In the genomic region with DNA sequence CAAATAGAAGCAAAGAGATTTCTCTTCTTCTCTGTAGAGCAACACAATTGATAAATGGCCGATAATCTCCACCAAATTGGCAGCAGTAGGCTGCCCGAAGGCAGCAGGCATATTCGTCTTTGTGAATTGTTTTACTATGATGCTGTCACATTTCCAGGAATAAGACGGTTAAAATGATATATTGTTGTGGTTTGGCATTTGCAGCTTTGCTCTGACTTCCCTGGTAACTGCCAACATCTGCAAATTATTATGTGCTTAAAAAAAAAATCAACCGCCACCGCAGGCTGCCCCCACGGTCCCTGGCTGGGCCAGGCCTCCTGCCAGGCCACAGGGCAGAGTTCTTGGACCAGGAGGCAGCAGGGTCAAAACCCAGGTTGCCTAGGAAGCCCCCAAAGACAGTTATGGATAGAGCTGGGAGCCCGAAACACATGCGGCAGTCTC, we compare ENCODE assay signal across 10 cellular contexts.
DNase-seq lines count a peak whose midpoint lies in the region; ATAC-seq lines count a peak whose summit lies in the region.
"Had no signal": no experiment of that assay in that cellular context is flagged by ENCODE, and none has a peak within 500 bp of the region (broad histone marks: within the 10 kb centered on the region; RNA-seq: fewer than 3 reads in every experiment).

No MANE protein-coding gene starts in this region.

- peaks cover 0 to 10% of the 10 kb centered on the region in 2 donors for H3K9me3 Mint-ChIP-seq in activated naive CD4-positive, alpha-beta T cell treated with anti-CD3 and anti-CD28 coated beads, Interleukin-2, amount 50 U/mL, for 72 hours
- no peaks in the 10 kb centered on the region for H3K9me3 Mint-ChIP-seq in activated naive CD8-positive, alpha-beta T cell (ENCODE audit: low read depth)
- H3K9me3 Mint-ChIP-seq: memory B cell had no signal

- no peaks in the 10 kb centered on the region for H3K36me3 ChIP-seq in aorta (ENCODE audit: control insufficient read depth in 1 of 2, insufficient read depth in 2 of 2, low read length in 1 of 2)
- H3K36me3 ChIP-seq: SJCRH30 had no signal

- H3K27me3 Mint-ChIP-seq in activated naive CD8-positive, alpha-beta T cell: peaks cover 30% of the 10 kb centered on the region

- WGBS in aorta, 2 donors: 3 to 5% methylated on average over 9 of the region's 9 CpGs

- H3K36me3 Mint-ChIP-seq in activated naive CD4-positive, alpha-beta T cell treated with anti-CD3 and anti-CD28 coated beads, Interleukin-2, amount 50 U/mL, for 72 hours: peaks cover 6 to 14% of the 10 kb centered on the region in 2 donors
- no peaks in the 10 kb centered on the region for H3K36me3 Mint-ChIP-seq in activated naive CD8-positive, alpha-beta T cell

- intact Hi-C loops in aorta (cut with DNase I): no loop called here

- H3K4me1 ChIP-seq in aorta (ENCODE audit: control insufficient read depth in 1 of 2, insufficient read depth in 2 of 2, low read length in 2 of 2): peaks cover 2 to 4% of the 10 kb centered on the region in 2 donors

- H3K27ac ChIP-seq in aorta (ENCODE audit: low read depth in 1 of 2, low read length in 2 of 2): peak overlapping the region in 1 of 2 donors; percentile 77
- H3K27ac ChIP-seq: SJCRH30 had no signal

- peak in 1 of 2 donors; percentile 13 for DNase-seq in activated naive CD4-positive, alpha-beta T cell treated with anti-CD3 and anti-CD28 coated beads, Interleukin-2, amount 50 U/mL, for 72 hours (ENCODE audit: low spot score in 2 of 2)
- DNase-seq in activated naive CD4-positive, alpha-beta T cell (lab: John Stamatoyannopoulos, UW): no peak
- no peak for DNase-seq in left lobe of liver (ENCODE audit: low spot score)
- DNase-seq in aorta: peak in 1 of 2 donors; percentile 62
- DNase-seq in activated gamma-delta T cell (lab: John Stamatoyannopoulos, UW): no peak
- DNase-seq in NCI-H146 treated with DMSO at 0.1 percent for 48 hours (lab: John Stamatoyannopoulos, UW; ENCODE audit: unreplicated experiment): no peak

- peak; percentile 61 to 67 for ATAC-seq in activated naive CD4-positive, alpha-beta T cell treated with anti-CD3 and anti-CD28 coated beads, Interleukin-2, amount 50 U/mL, for 72 hours
- ATAC-seq in left lobe of liver (peak; percentile 39), aorta (ENCODE audit: low FRiP score) (peak; percentile 52), GM18867 (IDR thresholded peaks at IDR 0.05; ENCODE audit: unreplicated experiment) (no peak)

- peak overlapping the region; percentile 65 to 90 for H3K27ac Mint-ChIP-seq in activated naive CD4-positive, alpha-beta T cell treated with anti-CD3 and anti-CD28 coated beads, Interleukin-2, amount 50 U/mL, for 72 hours
- peak overlapping the region; percentile 86 for H3K27ac Mint-ChIP-seq in activated naive CD8-positive, alpha-beta T cell
- H3K27ac Mint-ChIP-seq: memory B cell had no signal

- H3K27me3 ChIP-seq in aorta (ENCODE audit: control insufficient read depth in 1 of 2, insufficient read depth in 2 of 2, low read length in 1 of 2): no peaks in the 10 kb centered on the region

- H3K4me3 Mint-ChIP-seq in activated naive CD8-positive, alpha-beta T cell: peak overlapping the region; percentile 57
- H3K4me3 Mint-ChIP-seq: memory B cell had no signal

- peaks cover 17% of the 10 kb centered on the region for H3K4me1 Mint-ChIP-seq in activated naive CD8-positive, alpha-beta T cell (ENCODE audit: low read depth)
- H3K4me1 Mint-ChIP-seq: memory B cell had no signal

- H3K4me3 ChIP-seq in aorta (ENCODE audit: low read length in 2 of 2): no peak overlapping the region
- H3K4me3 ChIP-seq: SJCRH30 had no signal

- no peaks in the 10 kb centered on the region for H3K9me3 ChIP-seq in aorta (ENCODE audit: control insufficient read depth, low read length)
- H3K9me3 ChIP-seq: SJCRH30 had no signal
